In the genomic region with DNA sequence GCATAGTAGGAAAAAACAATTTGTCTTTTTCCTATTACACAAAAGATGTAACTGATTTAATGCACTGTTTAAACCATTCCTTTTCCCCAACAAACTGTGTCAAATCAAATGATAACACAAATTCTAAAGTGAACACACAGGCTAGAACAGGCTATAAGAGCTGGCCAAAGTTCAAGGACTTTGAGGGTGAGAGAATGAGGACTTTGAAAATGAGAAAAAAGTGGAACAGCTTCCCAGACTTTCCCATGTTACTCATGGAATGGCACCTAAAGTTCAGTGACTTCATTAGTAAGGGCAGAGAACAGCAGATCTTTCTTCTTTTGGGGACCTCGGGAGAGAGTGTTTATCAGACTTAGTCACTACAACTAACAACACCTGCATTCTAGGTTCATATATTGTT, we compare ENCODE assay signal across 9 cellular contexts. TPM values are rescaled to one million over a fixed set of nuclear protein-coding genes. Genes with fewer than 3 reads are reported as not detected.
"Had no signal": no experiment of that assay in that cellular context is flagged by ENCODE, and none has a peak within 500 bp of the region (broad histone marks: within the 10 kb centered on the region; RNA-seq: fewer than 3 reads in every experiment).

No MANE protein-coding gene starts in this region.

- H2AFZ ChIP-seq: GM23338 had no signal

- H3K4me2 ChIP-seq: GM23338 had no signal

- ATAC-seq: GM23338 had no signal

- FAIRE-seq: H1, H54, HTR-8/SVneo had no signal

- H3K4me3 ChIP-seq: GM23338 had no signal

- DNase-seq: H9, HCEC 1CT, KBM-7 had no signal

RNA-seq across cellular contexts. Expression of gene TMEM253, which starts 22.6 kb away (rescaled TPM):
- polyA plus RNA-seq: IgD-negative memory B cell had no signal

RNA-seq across cellular contexts. Expression of gene OR5AU1, which starts 32.4 kb away (rescaled TPM):
- total RNA-seq: GM23338, H1, H9, HT-29 had no signal
- polyA plus RNA-seq: GM23338, H1, IgD-negative memory B cell had no signal

RNA-seq across cellular contexts. Expression of gene ARHGEF40, which starts 53.3 kb away (rescaled TPM):
- polyA plus RNA-seq: IgD-negative memory B cell had no signal
